ENCODE assay signal across 2 cellular contexts in the genomic region with DNA sequence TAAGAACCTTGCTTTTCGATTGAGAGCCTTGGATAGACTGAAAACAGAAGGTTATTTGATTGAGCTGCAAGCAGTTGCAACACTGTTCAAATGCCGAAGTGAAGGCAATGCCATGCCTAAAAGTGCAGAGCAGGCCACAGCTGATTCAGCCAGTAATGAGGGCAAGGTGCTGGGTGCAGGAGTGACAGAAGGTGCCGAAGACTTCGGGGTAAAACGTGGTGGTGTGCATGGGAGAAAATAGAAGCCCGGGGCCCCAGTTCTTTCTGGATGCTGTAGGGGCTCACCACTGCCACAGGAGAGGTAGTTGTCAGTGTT.
TF ChIP-seq lines count a peak whose summit lies in the region.

No MANE protein-coding gene starts in this region.

TF ChIP-seq in IMR-90, 13 proteins besides CTCF, POLR2A, EP300 and RAD21:
- TF ChIP-seq SMC3 (IDR thresholded peaks at IDR 0.05; ENCODE audit: low read depth, low read length) (no peak), MAFK (IDR thresholded peaks at IDR 0.05; ENCODE audit: low read depth, low read length) (no peak), FOS (IDR thresholded peaks at IDR 0.05; ENCODE audit: low read depth, low read length) (no peak)

TF ChIP-seq in H1, 55 proteins besides CTCF, POLR2A, EP300 and RAD21:
- TF ChIP-seq RFX5 (IDR thresholded peaks at IDR 0.05; ENCODE audit: borderline replicate concordance, low read depth, low read length) (no peak), CBX5 (IDR thresholded peaks at IDR 0.05; ENCODE audit: low read depth, low read length) (no peak)
TF ChIP-seq in H1: peak in this region for 0.
